ENCODE assay signal across 9 cellular contexts in genomic region chr14:22883191-22883976, GRCh38. TPM values are rescaled to one million over a fixed set of nuclear protein-coding genes. Genes with fewer than 3 reads are reported as not detected.
DNase-seq lines count a peak whose midpoint lies in the region; ATAC-seq and TF ChIP-seq lines count a peak whose summit lies in the region.
"Had no signal": no experiment of that assay in that cellular context is flagged by ENCODE, and none has a peak within 500 bp of the region (broad histone marks: within the 10 kb centered on the region; RNA-seq: fewer than 3 reads in every experiment).

A gene with protein sequence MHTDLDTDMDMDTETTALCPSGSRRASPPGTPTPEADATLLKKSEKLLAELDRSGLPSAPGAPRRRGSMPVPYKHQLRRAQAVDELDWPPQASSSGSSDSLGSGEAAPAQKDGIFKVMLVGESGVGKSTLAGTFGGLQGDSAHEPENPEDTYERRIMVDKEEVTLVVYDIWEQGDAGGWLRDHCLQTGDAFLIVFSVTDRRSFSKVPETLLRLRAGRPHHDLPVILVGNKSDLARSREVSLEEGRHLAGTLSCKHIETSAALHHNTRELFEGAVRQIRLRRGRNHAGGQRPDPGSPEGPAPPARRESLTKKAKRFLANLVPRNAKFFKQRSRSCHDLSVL (plus strand): TSS chr14:22883222. CDS start chr14:22883288, 66 bp downstream.

- H3K27me3 ChIP-seq in KMS-11 (ENCODE audit: insufficient read depth, low read depth): no peaks in the 10 kb centered on the region
- H3K27me3 ChIP-seq in mesendoderm (ENCODE audit: insufficient read depth, low read length, poor library complexity): no peaks in the 10 kb centered on the region

- peak within 1 kb of the TSS; percentile 75 for H3K4me3 Mint-ChIP-seq in WTC11

- H4K20me1 ChIP-seq in KMS-11 (ENCODE audit: insufficient read depth): no peaks in the 10 kb centered on the region

- no peak within 1 kb of the TSS for H3K4ac ChIP-seq in mesendoderm (ENCODE audit: low read depth, low read length)

- no peak within 1 kb of the TSS for H3K18ac ChIP-seq in mesendoderm (ENCODE audit: low read length)

- H3K9me3 Mint-ChIP-seq in WTC11: no peaks in the 10 kb centered on the region

- TF ChIP-seq CTCF in KMS-11 (conservative IDR thresholded peaks at IDR 0.05; ENCODE audit: low read depth, low read length): no peak
- no peak for TF ChIP-seq CTCF in WTC11 (IDR thresholded peaks at IDR 0.05)

- DNase-seq in COR-L47 (lab: John Stamatoyannopoulos, UW) (peak; percentile 64), WTC11 (ENCODE audit: low spot score) (no peak), mesendoderm (peak; percentile 62), ureter (ENCODE audit: low spot score) (no peak), posterior cingulate gyrus (no peak)
- DNase-seq: spleen had no signal

- WGBS in mesendoderm (ENCODE audit: extremely low coverage, insufficient coverage, low lambda C conversion rate): 100% methylated on average over 1 of the region's 14 CpGs

- peak within 1 kb of the TSS; percentile 18; the same call in 1 of the 2 replicates for H3K27ac ChIP-seq in KMS-11
- H3K27ac ChIP-seq in mesendoderm (ENCODE audit: low read depth, low read length): no peak within 1 kb of the TSS
- H3K27ac ChIP-seq: spleen had no signal

- H3K79me2 ChIP-seq in KMS-11 (ENCODE audit: insufficient read depth, low read depth): no peaks in the 10 kb centered on the region
- H3K79me2 ChIP-seq in mesendoderm (ENCODE audit: control insufficient read depth, insufficient read depth, low read length): no peaks in the 10 kb centered on the region

- H4K5ac ChIP-seq in mesendoderm (ENCODE audit: low read length): no peak within 1 kb of the TSS

- H3K4me3 ChIP-seq in KMS-11 (IDR thresholded peaks at IDR 0.05; ENCODE audit: insufficient read depth, low read depth, low read length) (no peak within 1 kb of the TSS), mesendoderm (ENCODE audit: low read length) (no peak within 1 kb of the TSS)
- H3K4me3 ChIP-seq: spleen had no signal

- H2BK120ac ChIP-seq in mesendoderm (ENCODE audit: low read depth, low read length): no peak within 1 kb of the TSS

- no peak within 1 kb of the TSS for H4K8ac ChIP-seq in mesendoderm (ENCODE audit: low read depth, low read length)

- peaks cover 36% of the 10 kb centered on the region for H3K4me1 ChIP-seq in KMS-11 (ENCODE audit: low read depth, poor library complexity, severe bottlenecking)
- peaks cover 15% of the 10 kb centered on the region for H3K4me1 ChIP-seq in mesendoderm (ENCODE audit: control insufficient read depth, low read depth, low read length)

- H3K9ac ChIP-seq in KMS-11 (no peak within 1 kb of the TSS), mesendoderm (ENCODE audit: low read length) (peak within 1 kb of the TSS; percentile 63)

- H2BK15ac ChIP-seq in mesendoderm (replicated peaks; ENCODE audit: low read depth): no peak within 1 kb of the TSS

- H3K36me3 Mint-ChIP-seq in WTC11: no peaks in the 10 kb centered on the region

- H3K23ac ChIP-seq in mesendoderm (ENCODE audit: low read length): no peak within 1 kb of the TSS

- POLR2A ChIA-PET in WTC11 (lab: Charles Lee): interaction anchor here (1.0 to 3.0 kb wide), 8 partner anchors 11 to 73 kb away, joined by 3 to 32 read pairs (median 6); partner anchors contain the start of genes HAUS4, LRP10 and RBM23

- H3K4me2 ChIP-seq in KMS-11 (peak within 1 kb of the TSS; percentile 9; the same call in 1 of the 2 replicates), mesendoderm (ENCODE audit: low read length) (peak within 1 kb of the TSS; percentile 46)

- no peak within 1 kb of the TSS for H2AFZ ChIP-seq in KMS-11 (ENCODE audit: low read depth)

- peaks cover 23% of the 10 kb centered on the region for H3K27me3 Mint-ChIP-seq in WTC11 (ENCODE audit: low read depth)

- H3K27ac Mint-ChIP-seq in WTC11: peak within 1 kb of the TSS; percentile 93

- H3K56ac ChIP-seq in mesendoderm (ENCODE audit: low read length): peak within 1 kb of the TSS; percentile 85

- no peaks in the 10 kb centered on the region for H3K79me1 ChIP-seq in mesendoderm (ENCODE audit: low read length)

- H3K36me3 ChIP-seq in KMS-11 (ENCODE audit: insufficient read depth) (no peaks in the 10 kb centered on the region), mesendoderm (ENCODE audit: control insufficient read depth, insufficient read depth, low read length) (no peaks in the 10 kb centered on the region)

- H2AK5ac ChIP-seq in mesendoderm (ENCODE audit: low read length): peak within 1 kb of the TSS; percentile 27

- intact Hi-C loops in posterior cingulate gyrus (cut with DNase I): no loop called here

- CTCF ChIA-PET in WTC11 (lab: Charles Lee): interaction anchor here (0.7 to 5.1 kb wide), 15 partner anchors 11 to 324 kb away, joined by 3 to 57 read pairs (median 5); partner anchors contain the start of genes AJUBA, DAD1, LRP10 and RBM23

- peaks cover 45% of the 10 kb centered on the region for H3K4me1 Mint-ChIP-seq in WTC11

- H2BK5ac ChIP-seq in mesendoderm (ENCODE audit: low read length): no peak within 1 kb of the TSS

- ATAC-seq in WTC11 (peak; percentile 12), HG03565 (IDR thresholded peaks at IDR 0.05; ENCODE audit: unreplicated experiment) (no peak), GM19351 (IDR thresholded peaks at IDR 0.05; ENCODE audit: unreplicated experiment) (no peak)

TF ChIP-seq in WTC11, 78 proteins besides CTCF, POLR2A, EP300 and RAD21 (continues in another document):
- TF ChIP-seq, protein P1, sequence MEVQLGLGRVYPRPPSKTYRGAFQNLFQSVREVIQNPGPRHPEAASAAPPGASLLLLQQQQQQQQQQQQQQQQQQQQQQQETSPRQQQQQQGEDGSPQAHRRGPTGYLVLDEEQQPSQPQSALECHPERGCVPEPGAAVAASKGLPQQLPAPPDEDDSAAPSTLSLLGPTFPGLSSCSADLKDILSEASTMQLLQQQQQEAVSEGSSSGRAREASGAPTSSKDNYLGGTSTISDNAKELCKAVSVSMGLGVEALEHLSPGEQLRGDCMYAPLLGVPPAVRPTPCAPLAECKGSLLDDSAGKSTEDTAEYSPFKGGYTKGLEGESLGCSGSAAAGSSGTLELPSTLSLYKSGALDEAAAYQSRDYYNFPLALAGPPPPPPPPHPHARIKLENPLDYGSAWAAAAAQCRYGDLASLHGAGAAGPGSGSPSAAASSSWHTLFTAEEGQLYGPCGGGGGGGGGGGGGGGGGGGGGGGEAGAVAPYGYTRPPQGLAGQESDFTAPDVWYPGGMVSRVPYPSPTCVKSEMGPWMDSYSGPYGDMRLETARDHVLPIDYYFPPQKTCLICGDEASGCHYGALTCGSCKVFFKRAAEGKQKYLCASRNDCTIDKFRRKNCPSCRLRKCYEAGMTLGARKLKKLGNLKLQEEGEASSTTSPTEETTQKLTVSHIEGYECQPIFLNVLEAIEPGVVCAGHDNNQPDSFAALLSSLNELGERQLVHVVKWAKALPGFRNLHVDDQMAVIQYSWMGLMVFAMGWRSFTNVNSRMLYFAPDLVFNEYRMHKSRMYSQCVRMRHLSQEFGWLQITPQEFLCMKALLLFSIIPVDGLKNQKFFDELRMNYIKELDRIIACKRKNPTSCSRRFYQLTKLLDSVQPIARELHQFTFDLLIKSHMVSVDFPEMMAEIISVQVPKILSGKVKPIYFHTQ (CRISPR knock-in tag; IDR thresholded peaks at IDR 0.05): no peak
- TF ChIP-seq, protein P2, sequence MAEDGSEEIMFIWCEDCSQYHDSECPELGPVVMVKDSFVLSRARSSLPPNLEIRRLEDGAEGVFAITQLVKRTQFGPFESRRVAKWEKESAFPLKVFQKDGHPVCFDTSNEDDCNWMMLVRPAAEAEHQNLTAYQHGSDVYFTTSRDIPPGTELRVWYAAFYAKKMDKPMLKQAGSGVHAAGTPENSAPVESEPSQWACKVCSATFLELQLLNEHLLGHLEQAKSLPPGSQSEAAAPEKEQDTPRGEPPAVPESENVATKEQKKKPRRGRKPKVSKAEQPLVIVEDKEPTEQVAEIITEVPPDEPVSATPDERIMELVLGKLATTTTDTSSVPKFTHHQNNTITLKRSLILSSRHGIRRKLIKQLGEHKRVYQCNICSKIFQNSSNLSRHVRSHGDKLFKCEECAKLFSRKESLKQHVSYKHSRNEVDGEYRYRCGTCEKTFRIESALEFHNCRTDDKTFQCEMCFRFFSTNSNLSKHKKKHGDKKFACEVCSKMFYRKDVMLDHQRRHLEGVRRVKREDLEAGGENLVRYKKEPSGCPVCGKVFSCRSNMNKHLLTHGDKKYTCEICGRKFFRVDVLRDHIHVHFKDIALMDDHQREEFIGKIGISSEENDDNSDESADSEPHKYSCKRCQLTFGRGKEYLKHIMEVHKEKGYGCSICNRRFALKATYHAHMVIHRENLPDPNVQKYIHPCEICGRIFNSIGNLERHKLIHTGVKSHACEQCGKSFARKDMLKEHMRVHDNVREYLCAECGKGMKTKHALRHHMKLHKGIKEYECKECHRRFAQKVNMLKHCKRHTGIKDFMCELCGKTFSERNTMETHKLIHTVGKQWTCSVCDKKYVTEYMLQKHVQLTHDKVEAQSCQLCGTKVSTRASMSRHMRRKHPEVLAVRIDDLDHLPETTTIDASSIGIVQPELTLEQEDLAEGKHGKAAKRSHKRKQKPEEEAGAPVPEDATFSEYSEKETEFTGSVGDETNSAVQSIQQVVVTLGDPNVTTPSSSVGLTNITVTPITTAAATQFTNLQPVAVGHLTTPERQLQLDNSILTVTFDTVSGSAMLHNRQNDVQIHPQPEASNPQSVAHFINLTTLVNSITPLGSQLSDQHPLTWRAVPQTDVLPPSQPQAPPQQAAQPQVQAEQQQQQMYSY (CRISPR knock-in tag; IDR thresholded peaks at IDR 0.05): no peak
- TF ChIP-seq, protein P3, sequence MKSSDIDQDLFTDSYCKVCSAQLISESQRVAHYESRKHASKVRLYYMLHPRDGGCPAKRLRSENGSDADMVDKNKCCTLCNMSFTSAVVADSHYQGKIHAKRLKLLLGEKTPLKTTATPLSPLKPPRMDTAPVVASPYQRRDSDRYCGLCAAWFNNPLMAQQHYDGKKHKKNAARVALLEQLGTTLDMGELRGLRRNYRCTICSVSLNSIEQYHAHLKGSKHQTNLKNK (CRISPR knock-in tag; IDR thresholded peaks at IDR 0.05): no peak
- TF ChIP-seq, protein P4, sequence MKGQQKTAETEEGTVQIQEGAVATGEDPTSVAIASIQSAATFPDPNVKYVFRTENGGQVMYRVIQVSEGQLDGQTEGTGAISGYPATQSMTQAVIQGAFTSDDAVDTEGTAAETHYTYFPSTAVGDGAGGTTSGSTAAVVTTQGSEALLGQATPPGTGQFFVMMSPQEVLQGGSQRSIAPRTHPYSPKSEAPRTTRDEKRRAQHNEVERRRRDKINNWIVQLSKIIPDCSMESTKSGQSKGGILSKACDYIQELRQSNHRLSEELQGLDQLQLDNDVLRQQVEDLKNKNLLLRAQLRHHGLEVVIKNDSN (CRISPR knock-in tag; IDR thresholded peaks at IDR 0.05): no peak

RNA-seq across cellular contexts. Expression of the gene that starts here (rescaled TPM):
- total RNA-seq in WTC11 (2021) (1.1 to 1.5 TPM (median 1.5 TPM) in 3 replicates), ureter (0.18 TPM)
- 1.1 TPM for polyA plus RNA-seq in mesendoderm (2013, experiment 1 of 2)
- 1.2 TPM for polyA plus RNA-seq in mesendoderm (2013, experiment 2 of 2)

Comparison
In these comparisons a context has a peak if more than half of its experiments do, and no peak if none do; other contexts are left out.
1. DNase-seq: peak in COR-L47 (single experiment) and mesendoderm (single experiment); none in WTC11 (single experiment), ureter (single experiment) and posterior cingulate gyrus (0 of 10).